Comparison of ENCODE assay signal across 18 cellular contexts in genomic region chr16:68037820-68038597, GRCh38. TPM values are rescaled to one million over a fixed set of nuclear protein-coding genes. Genes with fewer than 3 reads are reported as not detected.
DNase-seq lines count a peak whose midpoint lies in the region; ATAC-seq and TF ChIP-seq lines count a peak whose summit lies in the region.
"Had no signal": no experiment of that assay in that cellular context is flagged by ENCODE, and none has a peak within 500 bp of the region (broad histone marks: within the 10 kb centered on the region; RNA-seq: fewer than 3 reads in every experiment).

No MANE protein-coding gene starts in this region.

- no peaks in the 10 kb centered on the region for H3K27me3 ChIP-seq in psoas muscle (ENCODE audit: insufficient read depth in 3 of 3, low read length in 2 of 3)

- H3K27ac Mint-ChIP-seq in activated CD4-positive, alpha-beta T cell treated with anti-CD3 and anti-CD28 coated beads, Interleukin-2, amount 10 ng/mL, durations not matched to agents 24 days and 14 days: peak overlapping the region; percentile 10
- H3K27ac Mint-ChIP-seq in activated T-helper 1 cell treated with anti-CD3 and anti-CD28 coated beads, Interleukin-12 subunit alpha, Interleukin-12 subunit beta, Interleukin-2, Interleukin-4 antibody, amounts not matched to agents 30 ng/mL and 10 ng/mL and 1 ng/mL, durations not matched to agents 14 hours and 24 hours and 36 hours: peak overlapping the region; percentile 13
- H3K27ac Mint-ChIP-seq: activated T-helper 17 cell treated with anti-CD3 and anti-CD28 coated beads, Interleukin-2, amount 50 U/mL, for 72 hours had no signal

- no peaks in the 10 kb centered on the region for H3K27me3 Mint-ChIP-seq in activated CD4-positive, alpha-beta T cell treated with anti-CD3 and anti-CD28 coated beads, Interleukin-2, amount 10 ng/mL, durations not matched to agents 24 days and 14 days
- H3K27me3 Mint-ChIP-seq in activated T-helper 1 cell treated with anti-CD3 and anti-CD28 coated beads, Interleukin-12 subunit alpha, Interleukin-12 subunit beta, Interleukin-2, Interleukin-4 antibody, amounts not matched to agents 30 ng/mL and 10 ng/mL and 1 ng/mL, durations not matched to agents 14 hours and 24 hours and 36 hours (ENCODE audit: insufficient read depth): no peaks in the 10 kb centered on the region
- H3K27me3 Mint-ChIP-seq: activated T-helper 17 cell treated with anti-CD3 and anti-CD28 coated beads, Interleukin-2, amount 50 U/mL, for 72 hours had no signal

- ATAC-seq in HG02852 (IDR thresholded peaks at IDR 0.05; ENCODE audit: unreplicated experiment) (peak; percentile 48), psoas muscle (peak in 3 of 4 donors; percentile 52 to 78 (median 58)), HG02763 (IDR thresholded peaks at IDR 0.05; ENCODE audit: unreplicated experiment) (no peak)
- ATAC-seq: activated CD4-positive, CD25-positive, alpha-beta regulatory T cell treated with anti-CD3 and anti-CD28 coated beads, Interleukin-2, amount 50 U/mL, for 24 hours; activated T-helper 17 cell treated with anti-CD3 and anti-CD28 coated beads, Interleukin-2, amount 50 U/mL, for 72 hours had no signal

- peaks cover 8% of the 10 kb centered on the region for H3K4me1 ChIP-seq in psoas muscle

- H3K9me3 ChIP-seq in psoas muscle: no peaks in the 10 kb centered on the region

- no peak overlapping the region for H3K4me3 ChIP-seq in psoas muscle

- WGBS in psoas muscle, 3 donors: 40 to 51% (median 40%) methylated on average over 9 of the region's 9 CpGs

- intact Hi-C loops in activated CD4-positive, alpha-beta T cell treated with anti-CD3 and anti-CD28 coated beads, Interleukin-2, amount 10 ng/mL, durations not matched to agents 24 days and 14 days (cut with micrococcal nuclease): no loop called here
- intact Hi-C loops in activated T-helper 1 cell treated with anti-CD3 and anti-CD28 coated beads, Interleukin-12 subunit alpha, Interleukin-12 subunit beta, Interleukin-2, Interleukin-4 antibody, amounts not matched to agents 30 ng/mL and 10 ng/mL and 1 ng/mL, durations not matched to agents 14 hours and 24 hours and 36 hours (cut with micrococcal nuclease): no loop called here
- intact Hi-C loops in psoas muscle (cut with DNase I): no loop called here

- no peaks in the 10 kb centered on the region for H3K9me3 Mint-ChIP-seq in activated CD4-positive, alpha-beta T cell treated with anti-CD3 and anti-CD28 coated beads, Interleukin-2, amount 10 ng/mL, durations not matched to agents 24 days and 14 days
- H3K9me3 Mint-ChIP-seq in activated T-helper 1 cell treated with anti-CD3 and anti-CD28 coated beads, Interleukin-12 subunit alpha, Interleukin-12 subunit beta, Interleukin-2, Interleukin-4 antibody, amounts not matched to agents 30 ng/mL and 10 ng/mL and 1 ng/mL, durations not matched to agents 14 hours and 24 hours and 36 hours: no peaks in the 10 kb centered on the region
- H3K9me3 Mint-ChIP-seq: activated T-helper 17 cell treated with anti-CD3 and anti-CD28 coated beads, Interleukin-2, amount 50 U/mL, for 72 hours had no signal

- peak overlapping the region; percentile 24 for H3K27ac ChIP-seq in psoas muscle

- H3K4me3 Mint-ChIP-seq in activated CD4-positive, alpha-beta T cell treated with anti-CD3 and anti-CD28 coated beads, Interleukin-2, amount 10 ng/mL, durations not matched to agents 24 days and 14 days: no peak overlapping the region
- no peak overlapping the region for H3K4me3 Mint-ChIP-seq in activated T-helper 1 cell treated with anti-CD3 and anti-CD28 coated beads, Interleukin-12 subunit alpha, Interleukin-12 subunit beta, Interleukin-2, Interleukin-4 antibody, amounts not matched to agents 30 ng/mL and 10 ng/mL and 1 ng/mL, durations not matched to agents 14 hours and 24 hours and 36 hours
- H3K4me3 Mint-ChIP-seq: activated T-helper 17 cell treated with anti-CD3 and anti-CD28 coated beads, Interleukin-2, amount 50 U/mL, for 72 hours had no signal

- TF ChIP-seq CTCF in psoas muscle (IDR thresholded peaks at IDR 0.05): no peak

- H3K4me1 Mint-ChIP-seq in activated CD4-positive, alpha-beta T cell treated with anti-CD3 and anti-CD28 coated beads, Interleukin-2, amount 10 ng/mL, durations not matched to agents 24 days and 14 days: peaks cover 22% of the 10 kb centered on the region
- peaks cover 19% of the 10 kb centered on the region for H3K4me1 Mint-ChIP-seq in activated T-helper 1 cell treated with anti-CD3 and anti-CD28 coated beads, Interleukin-12 subunit alpha, Interleukin-12 subunit beta, Interleukin-2, Interleukin-4 antibody, amounts not matched to agents 30 ng/mL and 10 ng/mL and 1 ng/mL, durations not matched to agents 14 hours and 24 hours and 36 hours (ENCODE audit: low read depth)

- H3K36me3 ChIP-seq in psoas muscle (ENCODE audit: insufficient read depth in 1 of 2, low read depth in 1 of 2): peaks cover 0 to 5% of the 10 kb centered on the region in 2 donors

- peaks cover 28% of the 10 kb centered on the region for H3K36me3 Mint-ChIP-seq in activated CD4-positive, alpha-beta T cell treated with anti-CD3 and anti-CD28 coated beads, Interleukin-2, amount 10 ng/mL, durations not matched to agents 24 days and 14 days (ENCODE audit: low read depth)
- H3K36me3 Mint-ChIP-seq in activated T-helper 1 cell treated with anti-CD3 and anti-CD28 coated beads, Interleukin-12 subunit alpha, Interleukin-12 subunit beta, Interleukin-2, Interleukin-4 antibody, amounts not matched to agents 30 ng/mL and 10 ng/mL and 1 ng/mL, durations not matched to agents 14 hours and 24 hours and 36 hours (ENCODE audit: low read depth): peaks cover 30% of the 10 kb centered on the region

- DNase-seq in activated CD4-positive, alpha-beta T cell treated with anti-CD3 and anti-CD28 coated beads, Interleukin-2, amount 10 ng/mL, durations not matched to agents 24 days and 14 days: no peak
- no peak for DNase-seq in activated CD4-positive, alpha-beta T cell treated with anti-CD3 and anti-CD28 coated beads for 48 hours
- no peak for DNase-seq in activated T-helper 1 cell treated with anti-CD3 and anti-CD28 coated beads, Interleukin-12 subunit alpha, Interleukin-12 subunit beta, Interleukin-2, Interleukin-4 antibody, amounts not matched to agents 30 ng/mL and 10 ng/mL and 1 ng/mL, durations not matched to agents 14 hours and 24 hours and 36 hours (ENCODE audit: low spot score)
- DNase-seq in psoas muscle (no peak), SW480 (ENCODE audit: low spot score) (no peak), HT-29 (ENCODE audit: low spot score) (no peak)
- DNase-seq: glutamatergic neuron, HCEC 1CT, NCI-H1436 treated with DMSO at 0.1 percent for 48 hours, NCI-H524 treated with DMSO at 0.1 percent for 48 hours, SHP77 had no signal

RNA-seq across cellular contexts. Expression of gene DUS2, which starts 14.9 kb away (rescaled TPM):
- total RNA-seq in activated CD4-positive, alpha-beta T cell treated with anti-CD3 and anti-CD28 coated beads, Interleukin-2, amount 10 ng/mL, durations not matched to agents 24 days and 14 days: 35.3 and 42.6 TPM in 2 replicates
- 34.7 and 37.2 TPM in 2 replicates for total RNA-seq in activated T-helper 1 cell treated with anti-CD3 and anti-CD28 coated beads, Interleukin-12 subunit alpha, Interleukin-12 subunit beta, Interleukin-2, Interleukin-4 antibody, amounts not matched to agents 30 ng/mL and 10 ng/mL and 1 ng/mL, durations not matched to agents 14 hours and 24 hours and 36 hours
- total RNA-seq in psoas muscle: 10 to 100 TPM in 2 of 4 donors, 1 to 10 TPM in 2; 7.0 to 10.5 (median 9.8) TPM
- polyA plus RNA-seq in psoas muscle: 10 to 100 TPM in 1 of 3 donors, 1 to 10 TPM in 2; 3.4 to 15.1 (median 9.5) TPM
- 18.7 and 19.0 TPM in 2 replicates for total RNA-seq in HT-29 (2014; rRNA removed; shearing (Covaris generic))

RNA-seq across cellular contexts. Expression of gene DDX28, which starts 15.0 kb away (rescaled TPM):
- 23.9 and 26.1 TPM in 2 replicates for total RNA-seq in activated CD4-positive, alpha-beta T cell treated with anti-CD3 and anti-CD28 coated beads, Interleukin-2, amount 10 ng/mL, durations not matched to agents 24 days and 14 days
- total RNA-seq in activated T-helper 1 cell treated with anti-CD3 and anti-CD28 coated beads, Interleukin-12 subunit alpha, Interleukin-12 subunit beta, Interleukin-2, Interleukin-4 antibody, amounts not matched to agents 30 ng/mL and 10 ng/mL and 1 ng/mL, durations not matched to agents 14 hours and 24 hours and 36 hours: 28.2 and 28.4 TPM in 2 replicates
- 10 to 100 TPM; 10.0 to 19.3 (median 14.4) TPM for total RNA-seq in psoas muscle
- polyA plus RNA-seq in psoas muscle: 10 to 100 TPM; 11.9 to 20.2 (median 12.6) TPM
- total RNA-seq in HT-29 (2014; rRNA removed; shearing (Covaris generic)): 27.4 and 30.4 TPM in 2 replicates

RNA-seq across cellular contexts. Expression of gene DPEP2NB, which starts 22.3 kb away (rescaled TPM):
- total RNA-seq in activated CD4-positive, alpha-beta T cell treated with anti-CD3 and anti-CD28 coated beads, Interleukin-2, amount 10 ng/mL, durations not matched to agents 24 days and 14 days: not detected in 2 replicates
- total RNA-seq in activated T-helper 1 cell treated with anti-CD3 and anti-CD28 coated beads, Interleukin-12 subunit alpha, Interleukin-12 subunit beta, Interleukin-2, Interleukin-4 antibody, amounts not matched to agents 30 ng/mL and 10 ng/mL and 1 ng/mL, durations not matched to agents 14 hours and 24 hours and 36 hours: not detected in 2 replicates
- total RNA-seq in psoas muscle: not detected
- under 1 TPM in 1 of 3 donors, not detected in 2; 0.05 TPM for polyA plus RNA-seq in psoas muscle
- not detected in 2 replicates for total RNA-seq in HT-29 (2014; rRNA removed; shearing (Covaris generic))
- total RNA-seq: A673; activated T-helper 17 cell treated with anti-CD3 and anti-CD28 coated beads, Interleukin-2, amount 50 U/mL, for 72 hours; bronchial epithelial cell; urinary bladder had no signal
- polyA plus RNA-seq: urinary bladder had no signal

RNA-seq across cellular contexts. Expression of gene DPEP2, which starts 38.7 kb away (rescaled TPM):
- total RNA-seq in activated CD4-positive, alpha-beta T cell treated with anti-CD3 and anti-CD28 coated beads, Interleukin-2, amount 10 ng/mL, durations not matched to agents 24 days and 14 days: 1.7 and 2.3 TPM in 2 replicates
- total RNA-seq in activated T-helper 1 cell treated with anti-CD3 and anti-CD28 coated beads, Interleukin-12 subunit alpha, Interleukin-12 subunit beta, Interleukin-2, Interleukin-4 antibody, amounts not matched to agents 30 ng/mL and 10 ng/mL and 1 ng/mL, durations not matched to agents 14 hours and 24 hours and 36 hours: 2.4 and 2.6 TPM in 2 replicates
- total RNA-seq in psoas muscle: 1 to 10 TPM in 1 of 4 donors, under 1 TPM in 2, not detected in 1; 0.25 to 1.1 (median 0.82) TPM
- under 1 TPM; 0.23 to 0.29 (median 0.27) TPM for polyA plus RNA-seq in psoas muscle
- total RNA-seq in HT-29 (2014; rRNA removed; shearing (Covaris generic)): not detected in 2 replicates
- total RNA-seq: A673, bronchial epithelial cell had no signal

RNA-seq across cellular contexts. Expression of gene NFATC3, which starts 47.2 kb away (rescaled TPM):
- total RNA-seq in activated CD4-positive, alpha-beta T cell treated with anti-CD3 and anti-CD28 coated beads, Interleukin-2, amount 10 ng/mL, durations not matched to agents 24 days and 14 days: 143 and 146 TPM in 2 replicates
- total RNA-seq in activated T-helper 1 cell treated with anti-CD3 and anti-CD28 coated beads, Interleukin-12 subunit alpha, Interleukin-12 subunit beta, Interleukin-2, Interleukin-4 antibody, amounts not matched to agents 30 ng/mL and 10 ng/mL and 1 ng/mL, durations not matched to agents 14 hours and 24 hours and 36 hours: 152 and 157 TPM in 2 replicates
- 10 to 100 TPM; 40.8 to 53.5 (median 44.0) TPM for total RNA-seq in psoas muscle
- polyA plus RNA-seq in psoas muscle: 10 to 100 TPM in 2 of 3 donors, 1 to 10 TPM in 1; 9.8 to 43.1 (median 17.3) TPM
- total RNA-seq in HT-29 (2014; rRNA removed; shearing (Covaris generic)): 20.4 and 20.8 TPM in 2 replicates
